Comparison of ENCODE assay signal across 9 cellular contexts in the genomic region with DNA sequence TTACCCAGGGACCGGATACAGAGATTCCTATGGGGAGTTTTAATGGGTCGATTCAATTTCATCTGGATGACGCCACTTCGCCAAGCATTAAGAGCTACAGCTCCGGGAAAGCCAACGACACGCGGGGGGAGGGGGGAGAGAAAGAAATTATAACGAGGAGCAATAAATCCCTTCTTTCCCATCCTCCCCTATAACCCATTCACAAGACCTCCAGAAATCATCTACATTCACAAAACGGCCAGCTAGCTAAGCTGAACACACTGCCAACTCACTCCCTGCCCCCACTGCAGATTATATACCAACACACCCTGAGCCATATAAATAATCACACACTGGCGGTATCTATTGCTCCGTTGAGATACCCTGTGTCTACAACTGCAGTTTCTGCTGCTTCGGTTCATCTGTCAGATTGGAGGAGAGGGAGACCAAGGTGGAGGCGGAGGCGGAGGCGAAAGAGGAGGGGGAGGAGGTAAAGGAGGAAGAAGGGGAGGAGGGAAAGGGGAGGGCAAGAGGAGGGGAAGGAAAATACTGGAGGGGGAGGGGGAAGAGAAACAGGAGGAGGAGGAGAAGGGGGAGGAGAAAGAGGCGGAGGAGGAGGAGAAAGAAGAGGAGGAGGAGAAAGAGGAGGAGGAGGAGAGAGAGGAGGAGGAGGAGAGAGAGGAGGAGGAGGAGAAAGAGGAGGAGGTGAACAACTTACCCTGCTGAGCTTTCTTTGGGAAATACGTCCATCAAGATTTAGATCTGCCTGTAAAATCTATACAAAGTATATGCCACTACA.
A peak's percentile ranks its signal among the peaks of the same experiment; 100 is the strongest.
DNase-seq lines count a peak whose midpoint lies in the region; ATAC-seq and TF ChIP-seq lines count a peak whose summit lies in the region.
"Had no signal": no experiment of that assay in that cellular context is flagged by ENCODE, and none has a peak within 500 bp of the region (broad histone marks: within the 10 kb centered on the region; RNA-seq: fewer than 3 reads in every experiment).

No MANE protein-coding gene starts in this region.

- no peaks in the 10 kb centered on the region for H3K9me3 Mint-ChIP-seq in activated T-helper 17 cell treated with anti-CD3 and anti-CD28 coated beads, Interleukin-2, amount 50 U/mL, for 72 hours

- peak overlapping the region; percentile 56 for H3K27ac ChIP-seq in neutrophil
- H3K27ac ChIP-seq: C4-2B had no signal

- H3K9me3 ChIP-seq in neutrophil: no peaks in the 10 kb centered on the region

- H3K36me3 ChIP-seq in neutrophil: no peaks in the 10 kb centered on the region

- peak overlapping the region; percentile 66 for H3K4me3 Mint-ChIP-seq in activated T-helper 17 cell treated with anti-CD3 and anti-CD28 coated beads, Interleukin-2, amount 50 U/mL, for 72 hours

- no peaks in the 10 kb centered on the region for H3K27me3 Mint-ChIP-seq in activated T-helper 17 cell treated with anti-CD3 and anti-CD28 coated beads, Interleukin-2, amount 50 U/mL, for 72 hours

- H3K36me3 Mint-ChIP-seq in activated T-helper 17 cell treated with anti-CD3 and anti-CD28 coated beads, Interleukin-2, amount 50 U/mL, for 72 hours (ENCODE audit: low read depth): no peaks in the 10 kb centered on the region

- peaks cover 8 to 11% of the 10 kb centered on the region in 2 experiments for H3K4me1 ChIP-seq in neutrophil (ENCODE audit: control insufficient read depth in 1 of 2, insufficient read depth in 1 of 2, low read depth in 1 of 2, low read length in 1 of 2)

- H3K4me1 Mint-ChIP-seq in activated T-helper 17 cell treated with anti-CD3 and anti-CD28 coated beads, Interleukin-2, amount 50 U/mL, for 72 hours: no peaks in the 10 kb centered on the region

- no peak overlapping the region for H3K27ac Mint-ChIP-seq in activated T-helper 17 cell treated with anti-CD3 and anti-CD28 coated beads, Interleukin-2, amount 50 U/mL, for 72 hours

- ATAC-seq in activated T-helper 17 cell treated with anti-CD3 and anti-CD28 coated beads, Interleukin-2, amount 50 U/mL, for 72 hours (replicated peaks): peak; percentile 67
- no peak for ATAC-seq in GM21576 (IDR thresholded peaks at IDR 0.05; ENCODE audit: unreplicated experiment)

- no peak for TF ChIP-seq CTCF in neutrophil (IDR thresholded peaks at IDR 0.05)

- DNase-seq in NCI-H1092 treated with DMSO at 0.1 percent for 48 hours (lab: John Stamatoyannopoulos, UW): peak; percentile 1
- DNase-seq in NCI-H1092 (lab: John Stamatoyannopoulos, UW): no peak
- peak; percentile 52 for DNase-seq in NCI-H226
- peak; percentile 66 for DNase-seq in foreskin melanocyte
- DNase-seq in Kasumi-1 (lab: John Stamatoyannopoulos, UW): no peak

- H3K27me3 ChIP-seq in neutrophil: no peaks in the 10 kb centered on the region

- H3K4me3 ChIP-seq in neutrophil (ENCODE audit: low read depth in 1 of 2, low read length in 1 of 2): peak overlapping the region; percentile 44 to 47

Comparison
In these comparisons a context has a peak if more than half of its experiments do, and no peak if none do; other contexts are left out.
1. DNase-seq: peak in NCI-H1092 treated with DMSO at 0.1 percent for 48 hours (single experiment), NCI-H226 (single experiment) and foreskin melanocyte (single experiment); none in NCI-H1092 (single experiment) and Kasumi-1 (0 of 2).